In the genomic region with DNA sequence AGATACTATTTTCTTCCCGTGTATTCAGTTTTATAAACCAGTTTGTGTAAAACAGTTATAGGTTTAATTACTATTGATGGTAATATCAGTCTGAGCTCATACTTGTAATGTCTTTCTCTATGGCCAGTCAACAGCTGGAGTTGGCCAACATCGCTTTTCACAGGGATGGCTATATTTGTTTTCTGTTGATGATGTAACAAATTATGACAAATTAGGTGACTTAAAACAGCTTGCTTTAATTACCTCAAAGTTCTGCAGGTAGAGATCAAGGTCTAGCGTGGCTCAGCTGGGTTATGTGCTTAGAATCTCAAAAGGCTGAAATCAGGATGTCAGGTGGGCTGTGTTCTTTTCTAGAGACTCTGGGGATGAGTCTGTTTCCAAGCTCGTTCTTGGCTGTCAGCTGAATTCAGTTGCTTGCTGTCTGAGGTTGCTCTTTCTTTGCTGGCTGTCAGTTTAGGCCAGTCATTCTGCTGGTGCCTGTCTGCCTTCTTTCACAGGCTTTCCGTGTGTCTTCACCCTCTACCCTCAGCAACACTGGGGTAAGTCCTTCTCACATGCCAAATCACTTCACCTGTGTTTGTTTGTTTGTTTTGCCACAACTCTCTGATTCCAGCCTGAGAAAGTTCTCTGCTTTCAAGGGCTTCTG, we compare ENCODE assay signal across 19 cellular contexts.
DNase-seq lines count a peak whose midpoint lies in the region; ATAC-seq and TF ChIP-seq lines count a peak whose summit lies in the region.
"Had no signal": no experiment of that assay in that cellular context is flagged by ENCODE, and none has a peak within 500 bp of the region (broad histone marks: within the 10 kb centered on the region; RNA-seq: fewer than 3 reads in every experiment).

No MANE protein-coding gene starts in this region.

- H3K27me3 ChIP-seq in subcutaneous abdominal adipose tissue (ENCODE audit: control insufficient read depth in 5 of 5, insufficient read depth in 4 of 5, low read length in 5 of 5): no peaks in the 10 kb centered on the region
- H3K27me3 ChIP-seq in esophagus muscularis mucosa: no peaks in the 10 kb centered on the region
- H3K27me3 ChIP-seq: SJSA1 had no signal

- TF ChIP-seq CTCF in esophagus muscularis mucosa (IDR thresholded peaks at IDR 0.05): no peak

- WGBS in esophagus muscularis mucosa: 63% methylated on average over 5 of the region's 5 CpGs

- no peak overlapping the region for H3K4me3 ChIP-seq in subcutaneous abdominal adipose tissue (ENCODE audit: low read depth in 1 of 5, low read length in 5 of 5)
- no peak overlapping the region for H3K4me3 ChIP-seq in esophagus muscularis mucosa
- H3K4me3 ChIP-seq: A549, MG63, SJSA1 had no signal

- DNase-seq in Right ventricle myocardium inferior (ENCODE audit: missing footprints) (no peak), cardiac septum (ENCODE audit: low spot score) (no peak), NCI-H446 treated with DMSO at 0.1 percent for 48 hours (lab: John Stamatoyannopoulos, UW) (peak; percentile 50), iPS-NIHi7 (ENCODE audit: extremely low spot score) (peak; percentile 14), esophagus muscularis mucosa (ENCODE audit: extremely low spot score) (no peak)
- DNase-seq: GF-D8, H7, IMR-90, Karpas-422, MG63, NCI-H187, NCI-H524, PC-3 had no signal

- H3K4me1 ChIP-seq in subcutaneous abdominal adipose tissue (ENCODE audit: control insufficient read depth in 5 of 5, insufficient read depth in 5 of 5, low read length in 5 of 5) (peaks cover 0 to 23% (median 11%) of the 10 kb centered on the region in 5 donors), esophagus muscularis mucosa (peaks cover 5 to 9% (median 7%) of the 10 kb centered on the region in 4 donors)
- H3K4me1 ChIP-seq: A549, SJSA1 had no signal

- peak; percentile 31 for ATAC-seq in Right ventricle myocardium inferior
- ATAC-seq in HG03135 (IDR thresholded peaks at IDR 0.05; ENCODE audit: unreplicated experiment): no peak
- ATAC-seq: A549, PC-3 had no signal

- no peak for TF ChIP-seq EP300 in esophagus muscularis mucosa (IDR thresholded peaks at IDR 0.05)

- no peak overlapping the region for H3K9ac ChIP-seq in subcutaneous abdominal adipose tissue (ENCODE audit: low read length in 5 of 5)

- TF ChIP-seq POLR2A in esophagus muscularis mucosa (IDR thresholded peaks at IDR 0.05; ENCODE audit: low read depth): no peak

- H3K27ac ChIP-seq in subcutaneous abdominal adipose tissue (ENCODE audit: low read depth, low read length): peak overlapping the region; percentile 40
- no peak overlapping the region for H3K27ac ChIP-seq in esophagus muscularis mucosa (replicated peaks in 1 of 4)
- H3K27ac ChIP-seq: A549, C4-2B, RWPE1, SJSA1 had no signal

- no peaks in the 10 kb centered on the region for H3K9me3 ChIP-seq in subcutaneous abdominal adipose tissue (ENCODE audit: control insufficient read depth in 5 of 5, low read length in 5 of 5)
- H3K9me3 ChIP-seq in esophagus muscularis mucosa: no peaks in the 10 kb centered on the region
- H3K9me3 ChIP-seq: A549, MG63, SJSA1 had no signal

- intact Hi-C loops in Right ventricle myocardium inferior (cut with DNase I): no loop called here
- intact Hi-C loops in cardiac septum (cut with DNase I): no loop called here
- intact Hi-C loops in esophagus muscularis mucosa (cut with DNase I): no loop called here

- H3K36me3 ChIP-seq in subcutaneous abdominal adipose tissue (ENCODE audit: control insufficient read depth in 5 of 5, insufficient read depth in 5 of 5, low read length in 5 of 5): no peaks in the 10 kb centered on the region
- no peaks in the 10 kb centered on the region for H3K36me3 ChIP-seq in esophagus muscularis mucosa
- H3K36me3 ChIP-seq: MG63, SJSA1 had no signal

Comparison
In these comparisons a context has a peak if more than half of its experiments do, and no peak if none do; other contexts are left out.
1. DNase-seq: peak in NCI-H446 treated with DMSO at 0.1 percent for 48 hours (single experiment) and iPS-NIHi7 (single experiment); none in Right ventricle myocardium inferior (single experiment), cardiac septum (single experiment) and esophagus muscularis mucosa (single experiment).